In genomic region chr11:69899957-69900821, GRCh38 we compare ENCODE assay signal across 1 cellular context.
TF ChIP-seq lines count a peak whose summit lies in the region.

No MANE protein-coding gene starts in this region.

TF ChIP-seq in HepG2, 621 proteins besides CTCF, POLR2A, EP300 and RAD21 (continued from another document):
- TF ChIP-seq ZHX2 (IDR thresholded peaks at IDR 0.05; ENCODE audit: low read depth) = no peak
- TF ChIP-seq ZHX2 (CRISPR knock-in tag; IDR thresholded peaks at IDR 0.05; ENCODE audit: borderline replicate concordance) = no peak
- TF ChIP-seq SOX6 (IDR thresholded peaks at IDR 0.05) = no peak
- TF ChIP-seq SOX6 (CRISPR knock-in tag; IDR thresholded peaks at IDR 0.05) = no peak
- no peak for TF ChIP-seq BCLAF1 (IDR thresholded peaks at IDR 0.05)
- no peak for TF ChIP-seq JUN (CRISPR knock-in tag; IDR thresholded peaks at IDR 0.05)
- no peak for TF ChIP-seq PPARG (CRISPR knock-in tag; conservative IDR thresholded peaks at IDR 0.05)
- TF ChIP-seq TFAP4 (IDR thresholded peaks at IDR 0.05; ENCODE audit: borderline replicate concordance, low read depth) = peak; percentile 55
- TF ChIP-seq ELF3 (CRISPR knock-in tag; IDR thresholded peaks at IDR 0.05) = no peak
- TF ChIP-seq ZFP37 (CRISPR knock-in tag; IDR thresholded peaks at IDR 0.05; ENCODE audit: borderline replicate concordance) = no peak
- no peak for TF ChIP-seq ZNF326 (CRISPR knock-in tag; IDR thresholded peaks at IDR 0.05; ENCODE audit: borderline replicate concordance)
- TF ChIP-seq ZKSCAN8 (CRISPR knock-in tag; IDR thresholded peaks at IDR 0.05; ENCODE audit: borderline replicate concordance) = no peak
- TF ChIP-seq ELF4 (CRISPR knock-in tag; IDR thresholded peaks at IDR 0.05; ENCODE audit: borderline replicate concordance) = no peak
- TF ChIP-seq KLF15 (CRISPR knock-in tag; IDR thresholded peaks at IDR 0.05; ENCODE audit: borderline replicate concordance) = no peak
- peak; percentile 80 for TF ChIP-seq RXRB (CRISPR knock-in tag; IDR thresholded peaks at IDR 0.05; ENCODE audit: borderline replicate concordance)
- no peak for TF ChIP-seq SSRP1 (CRISPR knock-in tag; IDR thresholded peaks at IDR 0.05)
- TF ChIP-seq TBX3 (IDR thresholded peaks at IDR 0.05; ENCODE audit: borderline replicate concordance) = no peak
- no peak for TF ChIP-seq ZSCAN29 (CRISPR knock-in tag; conservative IDR thresholded peaks at IDR 0.05)
- no peak for TF ChIP-seq ZNF333 (CRISPR knock-in tag; IDR thresholded peaks at IDR 0.05; ENCODE audit: borderline replicate concordance)
- TF ChIP-seq ZNF18 (CRISPR knock-in tag; IDR thresholded peaks at IDR 0.05; ENCODE audit: insufficient replicate concordance) = no peak
- TF ChIP-seq SKI (IDR thresholded peaks at IDR 0.05; ENCODE audit: partially characterized antibody) = peak; percentile 42
- 0 out of 2 replicates have a peak, but pooled peaks have one; percentile 11 for TF ChIP-seq ZNF687 (CRISPR knock-in tag; IDR thresholded peaks at IDR 0.05)
- TF ChIP-seq PBX3 (CRISPR knock-in tag; IDR thresholded peaks at IDR 0.05; ENCODE audit: borderline replicate concordance) = no peak
- no peak for TF ChIP-seq BRF2 (CRISPR knock-in tag; IDR thresholded peaks at IDR 0.05)
- peak; percentile 51; the same call in 1 of the 2 replicates for TF ChIP-seq NFE2L2 (IDR thresholded peaks at IDR 0.05; ENCODE audit: low read length)
- 0 out of 2 replicates have a peak, but pooled peaks have one; percentile 16 for TF ChIP-seq GABPB1 (CRISPR knock-in tag; IDR thresholded peaks at IDR 0.05)
- no peak for TF ChIP-seq ZNF225 (CRISPR knock-in tag; IDR thresholded peaks at IDR 0.05)
- TF ChIP-seq FOSL2 (CRISPR knock-in tag; IDR thresholded peaks at IDR 0.05) = peak; percentile 76
- no peak for TF ChIP-seq MYC (CRISPR knock-in tag; IDR thresholded peaks at IDR 0.05; ENCODE audit: borderline replicate concordance)
- TF ChIP-seq HBP1 (CRISPR knock-in tag; IDR thresholded peaks at IDR 0.05; ENCODE audit: low read depth) = no peak
- TF ChIP-seq RARA (CRISPR knock-in tag; IDR thresholded peaks at IDR 0.05) = peak; percentile 86
- TF ChIP-seq ZNF615 (CRISPR knock-in tag; IDR thresholded peaks at IDR 0.05; ENCODE audit: borderline replicate concordance) = no peak
- TF ChIP-seq ZNF574 (CRISPR knock-in tag; IDR thresholded peaks at IDR 0.05) = no peak
- no peak for TF ChIP-seq SAFB2 (CRISPR knock-in tag; IDR thresholded peaks at IDR 0.05; ENCODE audit: borderline replicate concordance, low read depth)
- no peak for TF ChIP-seq ZNF343 (CRISPR knock-in tag; IDR thresholded peaks at IDR 0.05)
